Comparison of ENCODE assay signal across 19 cellular contexts in genomic region chr19:18955042-18955441, GRCh38. TPM values are rescaled to one million over a fixed set of nuclear protein-coding genes. Genes with fewer than 3 reads are reported as not detected.
"Had no signal": no experiment of that assay in that cellular context is flagged by ENCODE, and none has a peak within 500 bp of the region (broad histone marks: within the 10 kb centered on the region; RNA-seq: fewer than 3 reads in every experiment).

No MANE protein-coding gene starts in this region.

- H3K4me3 ChIP-seq: colonic mucosa, esophagus muscularis mucosa, gastroesophageal sphincter, heart right ventricle, left lung, lower lobe of right lung, mucosa of descending colon had no signal

- H3K27me3 Mint-ChIP-seq: dendritic cell treated with granulocyte-macrophage colony-stimulating factor and Interleukin-4, amounts not matched to agents 40 ng/mL and 50 ng/mL, for 4 days; effector memory CD8-positive, alpha-beta T cell had no signal

- H3K27ac ChIP-seq: colonic mucosa, esophagus muscularis mucosa, foreskin keratinocyte, gastroesophageal sphincter, heart right ventricle, left lung, lower lobe of right lung had no signal

- H3K36me3 ChIP-seq: colonic mucosa, esophagus muscularis mucosa, gastroesophageal sphincter, heart right ventricle, left lung, lower lobe of right lung had no signal

- H3K4me1 ChIP-seq: colonic mucosa, esophagus muscularis mucosa, gastroesophageal sphincter, left lung, lower lobe of right lung had no signal

- H3K4me1 Mint-ChIP-seq: endodermal cell, mesothelial cell of epicardium had no signal

- H3K27ac Mint-ChIP-seq: dendritic cell treated with granulocyte-macrophage colony-stimulating factor and Interleukin-4, amounts not matched to agents 40 ng/mL and 50 ng/mL, for 4 days; effector memory CD8-positive, alpha-beta T cell; endodermal cell; mesothelial cell of epicardium had no signal

- H3K4me3 Mint-ChIP-seq: dendritic cell treated with granulocyte-macrophage colony-stimulating factor and Interleukin-4, amounts not matched to agents 40 ng/mL and 50 ng/mL, for 4 days; effector memory CD8-positive, alpha-beta T cell; endodermal cell; mesothelial cell of epicardium had no signal

- H3K27me3 ChIP-seq: colonic mucosa, foreskin keratinocyte, heart right ventricle, left lung had no signal

- H3K9me3 ChIP-seq: colonic mucosa, esophagus muscularis mucosa, gastroesophageal sphincter, heart right ventricle, left lung, lower lobe of right lung, mucosa of descending colon had no signal

- H3K9me3 Mint-ChIP-seq: endodermal cell had no signal

- H3K36me3 Mint-ChIP-seq: mesothelial cell of epicardium had no signal

- DNase-seq: colonic mucosa; cortex of kidney; effector CD8-positive, alpha-beta T cell; effector memory CD8-positive, alpha-beta T cell; endodermal cell; foreskin keratinocyte; head of caudate nucleus; heart right ventricle; hippocampal formation; left cardiac atrium; left lung; left ventricle myocardium superior; lower lobe of right lung; mesenchymal stem cell; mucosa of descending colon had no signal

RNA-seq across cellular contexts. Expression of gene CERS1, which starts 59.1 kb away (rescaled TPM):
- total RNA-seq: lower lobe of right lung had no signal
